ENCODE assay signal across 8 cellular contexts in the genomic region with DNA sequence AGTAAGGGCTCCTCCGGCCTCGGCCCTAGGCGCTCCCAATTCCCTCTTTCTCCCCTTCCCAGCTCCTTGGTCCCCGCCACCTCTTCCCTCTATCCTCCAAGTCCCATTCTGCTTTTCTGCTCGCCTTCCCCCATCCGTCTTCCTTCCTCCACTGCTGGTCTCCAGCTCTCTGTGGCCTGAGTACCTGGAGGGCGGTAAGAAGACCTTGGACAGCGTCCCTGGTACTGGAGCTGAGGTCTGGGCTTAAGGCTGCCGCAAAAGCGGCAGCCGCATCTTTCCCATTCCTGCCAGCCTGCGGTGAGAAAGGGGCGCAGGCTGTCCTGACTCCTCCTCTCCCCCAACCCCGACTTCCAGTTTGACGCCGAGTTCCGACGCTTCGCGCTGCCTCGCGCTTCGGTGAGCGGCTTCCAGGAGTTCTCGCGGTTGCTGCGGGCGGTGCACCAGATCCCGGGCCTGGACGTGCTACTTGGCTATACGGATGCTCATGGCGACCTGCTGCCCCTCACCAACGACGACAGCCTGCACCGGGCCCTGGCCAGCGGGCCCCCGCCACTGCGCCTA. TPM values are rescaled to one million over a fixed set of nuclear protein-coding genes. Genes with fewer than 3 reads are reported as not detected.
DNase-seq lines count a peak whose midpoint lies in the region; ATAC-seq and TF ChIP-seq lines count a peak whose summit lies in the region.

No MANE protein-coding gene starts in this region.

- H3K9me3 Mint-ChIP-seq in activated CD4-positive, alpha-beta T cell treated with anti-CD3 and anti-CD28 coated beads, Interleukin-2, amount 10 ng/mL, durations not matched to agents 24 days and 14 days, result no peaks in the 10 kb centered on the region

- H3K27ac Mint-ChIP-seq in activated CD4-positive, alpha-beta T cell treated with anti-CD3 and anti-CD28 coated beads, Interleukin-2, amount 10 ng/mL, durations not matched to agents 24 days and 14 days, result peak overlapping the region; percentile 80

- TF ChIP-seq CTCF in lung (IDR thresholded peaks at IDR 0.05; ENCODE audit: control extremely low read depth, extremely low read depth) (no peak), tibial artery (IDR thresholded peaks at IDR 0.05) (no peak)

- H3K9ac ChIP-seq in NT2/D1 (ENCODE audit: insufficient read length, low read depth), result no peak overlapping the region

- H3K27me3 Mint-ChIP-seq in activated CD4-positive, alpha-beta T cell treated with anti-CD3 and anti-CD28 coated beads, Interleukin-2, amount 10 ng/mL, durations not matched to agents 24 days and 14 days, result no peaks in the 10 kb centered on the region

- peak overlapping the region; percentile 92 for H3K4me3 Mint-ChIP-seq in activated CD4-positive, alpha-beta T cell treated with anti-CD3 and anti-CD28 coated beads, Interleukin-2, amount 10 ng/mL, durations not matched to agents 24 days and 14 days

- H3K36me3 Mint-ChIP-seq in activated CD4-positive, alpha-beta T cell treated with anti-CD3 and anti-CD28 coated beads, Interleukin-2, amount 10 ng/mL, durations not matched to agents 24 days and 14 days (ENCODE audit: low read depth), result peaks cover 14% of the 10 kb centered on the region

- H3K27me3 ChIP-seq in NT2/D1 (ENCODE audit: insufficient read depth, insufficient read length), result peaks cover 25% of the 10 kb centered on the region
- no peaks in the 10 kb centered on the region for H3K27me3 ChIP-seq in lung (ENCODE audit: control insufficient read depth, insufficient read depth)
- peaks cover 0 to under 1% of the 10 kb centered on the region in 2 donors for H3K27me3 ChIP-seq in tibial artery

- WGBS in lung, 2 donors, result 8 to 11% methylated on average over 38 of the region's 38 CpGs

- H3K4me1 ChIP-seq in NT2/D1 (ENCODE audit: insufficient read depth, insufficient read length) (peaks cover 12% of the 10 kb centered on the region), lung (ENCODE audit: control insufficient read depth in 2 of 2, insufficient read depth in 2 of 2, low read length in 2 of 2) (peaks cover 7 to 12% of the 10 kb centered on the region in 2 donors), tibial artery (peaks cover 0 to 30% (median 27%) of the 10 kb centered on the region in 4 donors)

- H3K9me3 ChIP-seq in NT2/D1 (ENCODE audit: insufficient read depth, low read length) (no peaks in the 10 kb centered on the region), lung (ENCODE audit: control insufficient read depth in 2 of 2, insufficient read depth in 1 of 2, low read length in 1 of 2) (no peaks in the 10 kb centered on the region), tibial artery (no peaks in the 10 kb centered on the region)

- H3K27ac ChIP-seq in lung (ENCODE audit: low read depth in 1 of 2, low read length in 1 of 2) (peak overlapping the region; percentile 82 to 85), tibial artery (peak overlapping the region; percentile 91 to 97)

- H3K4me1 Mint-ChIP-seq in activated CD4-positive, alpha-beta T cell treated with anti-CD3 and anti-CD28 coated beads, Interleukin-2, amount 10 ng/mL, durations not matched to agents 24 days and 14 days, result peaks cover 27% of the 10 kb centered on the region

- intact Hi-C loops in activated CD4-positive, alpha-beta T cell treated with anti-CD3 and anti-CD28 coated beads, Interleukin-2, amount 10 ng/mL, durations not matched to agents 24 days and 14 days (cut with micrococcal nuclease), result loop anchor here (2.0 to 10.0 kb wide), 7 partner anchors 16 to 1674 kb away; partner anchors contain the start of genes ATP6V0D1, CARMIL2, CENPT and COG8
- intact Hi-C loops in tibial artery (cut with DNase I; ENCODE audit: low total_unique reads), result no loop called here

- H3K4me3 ChIP-seq in NT2/D1 (ENCODE audit: insufficient read length, low read depth) (peak overlapping the region; percentile 87), lung (peak overlapping the region; percentile 13), tibial artery (peak overlapping the region; percentile 68 to 80)

- no peak for ATAC-seq in lung (ENCODE audit: insufficient read depth, low FRiP score)

- peaks cover 61% of the 10 kb centered on the region for H3K36me3 ChIP-seq in NT2/D1 (ENCODE audit: insufficient read depth, insufficient read length, low read length)
- H3K36me3 ChIP-seq in lung (ENCODE audit: control insufficient read depth in 2 of 2, insufficient read depth in 2 of 2, low read length in 2 of 2), result peaks cover 0 to 20% of the 10 kb centered on the region in 2 donors
- peaks cover 0 to 52% (median 20%) of the 10 kb centered on the region in 3 donors for H3K36me3 ChIP-seq in tibial artery

- DNase-seq in activated CD4-positive, alpha-beta T cell treated with anti-CD3 and anti-CD28 coated beads, Interleukin-2, amount 10 ng/mL, durations not matched to agents 24 days and 14 days, result peak; percentile 78
- DNase-seq in activated CD4-positive, alpha-beta T cell treated with anti-CD3 and anti-CD28 coated beads, Interleukin-2, amount 50 U/mL, for 4 hours, result no peak
- DNase-seq in NT2/D1 (ENCODE audit: low read depth, low spot score) (no peak), cerebellar cortex (ENCODE audit: low spot score) (peak; percentile 80), lung (ENCODE audit: low spot score) (no peak), tibial artery (no peak), NCI-H2196 treated with DMSO at 0.1 percent for 48 hours (lab: John Stamatoyannopoulos, UW; ENCODE audit: unreplicated experiment) (no peak), NCI-H345 treated with DMSO at 0.1 percent for 48 hours (lab: John Stamatoyannopoulos, UW; ENCODE audit: unreplicated experiment) (no peak)

RNA-seq across cellular contexts. Expression of gene PARD6A, which starts 0.4 kb away (rescaled TPM):
- total RNA-seq in activated CD4-positive, alpha-beta T cell treated with anti-CD3 and anti-CD28 coated beads, Interleukin-2, amount 10 ng/mL, durations not matched to agents 24 days and 14 days, result 13.5 and 14.0 TPM in 2 replicates
- total RNA-seq in lung, result 1 to 10 TPM; 1.4 to 6.2 TPM
- 1 to 10 TPM; 4.4 to 5.0 TPM for polyA plus RNA-seq in lung

RNA-seq across cellular contexts. Expression of gene ACD, which starts 1.1 kb away (rescaled TPM):
- total RNA-seq in activated CD4-positive, alpha-beta T cell treated with anti-CD3 and anti-CD28 coated beads, Interleukin-2, amount 10 ng/mL, durations not matched to agents 24 days and 14 days, result 54.0 and 55.1 TPM in 2 replicates
- total RNA-seq in lung, result 10 to 100 TPM; 13.4 to 19.7 TPM
- polyA plus RNA-seq in lung, result 10 to 100 TPM; 13.2 to 18.4 TPM

RNA-seq across cellular contexts. Expression of gene ENKD1, which starts 5.4 kb away (rescaled TPM):
- total RNA-seq in activated CD4-positive, alpha-beta T cell treated with anti-CD3 and anti-CD28 coated beads, Interleukin-2, amount 10 ng/mL, durations not matched to agents 24 days and 14 days, result 12.7 and 13.8 TPM in 2 replicates
- 10 to 100 TPM; 27.1 to 35.9 TPM for total RNA-seq in lung
- polyA plus RNA-seq in lung, result 10 to 100 TPM; 24.4 to 35.0 TPM

RNA-seq across cellular contexts. Expression of gene C16orf86, which starts 5.4 kb away (rescaled TPM):
- 0.68 and 1.5 TPM in 2 replicates for total RNA-seq in activated CD4-positive, alpha-beta T cell treated with anti-CD3 and anti-CD28 coated beads, Interleukin-2, amount 10 ng/mL, durations not matched to agents 24 days and 14 days
- 1 to 10 TPM; 6.1 to 6.4 TPM for total RNA-seq in lung
- polyA plus RNA-seq in lung, result 1 to 10 TPM; 3.7 to 4.4 TPM

RNA-seq across cellular contexts. Expression of gene CARMIL2, which starts 16.2 kb away (rescaled TPM):
- 219 and 229 TPM in 2 replicates for total RNA-seq in activated CD4-positive, alpha-beta T cell treated with anti-CD3 and anti-CD28 coated beads, Interleukin-2, amount 10 ng/mL, durations not matched to agents 24 days and 14 days
- total RNA-seq in lung, result 1 to 10 TPM; 1.2 to 2.9 TPM
- polyA plus RNA-seq in lung, result 1 to 10 TPM; 1.7 to 2.5 TPM

Comparison
In these comparisons a context has a peak if more than half of its experiments do, and no peak if none do; other contexts are left out.
1. DNase-seq: peak in activated CD4-positive, alpha-beta T cell treated with anti-CD3 and anti-CD28 coated beads, Interleukin-2, amount 10 ng/mL, durations not matched to agents 24 days and 14 days (single experiment) and cerebellar cortex (single experiment); none in activated CD4-positive, alpha-beta T cell treated with anti-CD3 and anti-CD28 coated beads, Interleukin-2, amount 50 U/mL, for 4 hours (0 of 2), NT2/D1 (single experiment), lung (single experiment), tibial artery (0 of 2), NCI-H2196 treated with DMSO at 0.1 percent for 48 hours (single experiment) and NCI-H345 treated with DMSO at 0.1 percent for 48 hours (single experiment).
2. H3K4me3 ChIP-seq: peak in every context shown above with its lines; median percentile 87 in NT2/D1; 74 in tibial artery; 13 in lung.